ENCODE assay signal across 8 cellular contexts in the genomic region with DNA sequence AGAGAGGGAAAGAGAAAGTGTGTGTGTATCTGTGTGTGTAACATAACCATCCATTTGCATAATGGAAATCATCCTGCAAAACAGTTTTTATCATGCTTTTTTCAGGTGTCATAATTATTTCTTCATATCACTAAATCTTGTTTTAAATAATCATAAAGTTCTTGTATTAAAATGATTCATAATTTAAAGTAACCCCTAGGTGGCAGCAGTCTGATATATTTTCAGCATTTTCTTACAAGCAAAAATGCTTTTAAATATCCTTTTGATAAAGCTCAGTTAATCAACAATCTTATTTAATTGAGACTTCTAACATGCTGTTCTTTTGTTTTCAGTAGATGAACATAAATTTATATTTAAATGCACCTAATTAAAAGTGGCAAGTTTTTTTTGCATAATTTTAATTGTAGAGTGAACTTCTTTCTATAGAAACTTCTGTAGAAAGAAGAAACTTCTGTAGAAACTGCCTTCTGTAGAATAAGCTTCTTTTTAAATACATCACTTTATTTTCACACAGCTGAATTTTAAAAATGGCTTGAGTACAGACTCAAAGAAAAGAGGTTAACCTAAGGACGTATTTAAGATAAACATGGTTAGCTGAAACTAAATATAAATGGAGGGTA.
DNase-seq lines count a peak whose midpoint lies in the region; ATAC-seq and TF ChIP-seq lines count a peak whose summit lies in the region.

No MANE protein-coding gene starts in this region.

- no peaks in the 10 kb centered on the region for H3K9me3 Mint-ChIP-seq in neural crest cell

- no peak overlapping the region for H3K4me3 Mint-ChIP-seq in neural crest cell

- no peak overlapping the region for H3K27ac Mint-ChIP-seq in neural crest cell (ENCODE audit: unreplicated experiment)

- peak; percentile 85 for TF ChIP-seq CTCF in neural crest cell (conservative IDR thresholded peaks at IDR 0.05)
- TF ChIP-seq CTCF in mucosa of descending colon (IDR thresholded peaks at IDR 0.05), result no peak

- H3K4me1 Mint-ChIP-seq in neural crest cell, result no peaks in the 10 kb centered on the region

- H3K36me3 ChIP-seq in mucosa of descending colon (ENCODE audit: low read depth), result no peaks in the 10 kb centered on the region

- DNase-seq in DMS 273 (lab: John Stamatoyannopoulos, UW; ENCODE audit: unreplicated experiment), result peak; percentile 50
- DNase-seq in DMS 273 treated with DMSO at 0.1 percent for 48 hours (lab: John Stamatoyannopoulos, UW), result no peak
- peak; percentile 81 for DNase-seq in NCI-H2196 (lab: John Stamatoyannopoulos, UW; ENCODE audit: unreplicated experiment)
- DNase-seq in cerebellar cortex (ENCODE audit: low spot score), result peak; percentile 25
- no peak for DNase-seq in neural crest cell (ENCODE audit: low read depth, low spot score)
- DNase-seq in mucosa of descending colon, result no peak
- DNase-seq in amygdala (lab: John Stamatoyannopoulos, UW), result no peak

- H3K4me3 ChIP-seq in mucosa of descending colon, result no peak overlapping the region

- H3K27me3 Mint-ChIP-seq in neural crest cell (ENCODE audit: low read depth), result peaks cover 9% of the 10 kb centered on the region

- intact Hi-C loops in mucosa of descending colon (cut with DNase I, micrococcal nuclease), result no loop called here

- no peaks in the 10 kb centered on the region for H3K4me1 ChIP-seq in mucosa of descending colon (ENCODE audit: low read depth)

- no peaks in the 10 kb centered on the region for H3K9me3 ChIP-seq in mucosa of descending colon

- H3K36me3 Mint-ChIP-seq in neural crest cell (ENCODE audit: low read depth), result peaks cover 26% of the 10 kb centered on the region

- no peak for ATAC-seq in mucosa of descending colon
- ATAC-seq in HG03457 (IDR thresholded peaks at IDR 0.05; ENCODE audit: unreplicated experiment), result no peak

Comparison
In these comparisons a context has a peak if more than half of its experiments do, and no peak if none do; other contexts are left out.
1. DNase-seq: peak in DMS 273 (single experiment), NCI-H2196 (single experiment) and cerebellar cortex (single experiment); none in DMS 273 treated with DMSO at 0.1 percent for 48 hours (single experiment), neural crest cell (single experiment), mucosa of descending colon (0 of 3) and amygdala (0 of 56).